In the genomic region with DNA sequence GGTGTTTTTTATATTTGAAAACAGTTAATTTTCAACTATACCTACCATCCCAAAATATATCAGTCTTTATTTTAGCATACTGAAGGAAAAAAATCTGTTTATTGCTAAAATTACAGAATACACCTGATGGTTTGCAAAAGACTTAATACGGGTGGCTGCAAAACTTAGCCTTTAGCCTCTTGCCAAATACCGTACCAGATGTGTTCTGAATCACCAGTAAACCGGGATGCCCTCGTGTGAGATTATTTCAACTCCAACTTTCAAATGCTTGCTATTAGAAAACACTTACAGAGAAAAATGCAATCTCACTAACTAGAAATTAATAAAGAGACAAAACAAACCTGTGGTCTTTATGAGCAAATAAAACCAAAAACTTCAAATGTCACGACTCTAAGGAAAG, we compare ENCODE assay signal across 22 cellular contexts. TPM values are rescaled to one million over a fixed set of nuclear protein-coding genes. Genes with fewer than 3 reads are reported as not detected.
DNase-seq lines count a peak whose midpoint lies in the region; ATAC-seq and TF ChIP-seq lines count a peak whose summit lies in the region.
"Had no signal": no experiment of that assay in that cellular context is flagged by ENCODE, and none has a peak within 500 bp of the region (broad histone marks: within the 10 kb centered on the region; RNA-seq: fewer than 3 reads in every experiment).

No MANE protein-coding gene starts in this region.

- ATAC-seq in GM18498 (IDR thresholded peaks at IDR 0.05; ENCODE audit: unreplicated experiment): no peak
- ATAC-seq: HepG2 had no signal

- peak; percentile 37 for DNase-seq in GM03348 (ENCODE audit: low spot score)
- peak; percentile 58 for DNase-seq in amniotic epithelial cell (ENCODE audit: low read depth)
- DNase-seq in fibroblast of villous mesenchyme (ENCODE audit: low read depth): peak; percentile 85
- no peak for DNase-seq in inferior parietal cortex (ENCODE audit: extremely low spot score)
- DNase-seq in SW 1271 (lab: John Stamatoyannopoulos, UW): no peak
- DNase-seq in DMS153 (lab: John Stamatoyannopoulos, UW): no peak
- DNase-seq: Calu3; CD8-positive, alpha-beta memory T cell; GDM1; H7; KBM-7; NCI-H1105; NCI-H146; NCI-H2029 treated with DMSO at 0.1 percent for 48 hours; NCI-H226; NCI-H524; NCI-H774; NK-92 treated with Interleukin-12 subunit alpha and Interleukin-12 subunit beta, amount 100 ng/mL, for 24 hours; Peyer's patch had no signal

- H3K4me3 ChIP-seq in fibroblast of villous mesenchyme (ENCODE audit: low read depth, low read length): no peak overlapping the region
- H3K4me3 ChIP-seq: Peyer's patch, SJSA1 had no signal

- no peak for TF ChIP-seq CTCF in fibroblast of villous mesenchyme (IDR thresholded peaks at IDR 0.05; ENCODE audit: insufficient read depth, low read depth, low read length)

RNA-seq across cellular contexts. Expression of gene REV3L, which starts 36.0 kb away (rescaled TPM):
- total RNA-seq in fibroblast of villous mesenchyme: 40.6 and 54.8 TPM in 2 replicates

Comparison
In these comparisons a context has a peak if more than half of its experiments do, and no peak if none do; other contexts are left out.
1. DNase-seq: peak in GM03348 (single experiment), amniotic epithelial cell (single experiment) and fibroblast of villous mesenchyme (single experiment); none in inferior parietal cortex (single experiment), SW 1271 (0 of 2) and DMS153 (single experiment).